Comparison of ENCODE assay signal across 17 cellular contexts in the genomic region with DNA sequence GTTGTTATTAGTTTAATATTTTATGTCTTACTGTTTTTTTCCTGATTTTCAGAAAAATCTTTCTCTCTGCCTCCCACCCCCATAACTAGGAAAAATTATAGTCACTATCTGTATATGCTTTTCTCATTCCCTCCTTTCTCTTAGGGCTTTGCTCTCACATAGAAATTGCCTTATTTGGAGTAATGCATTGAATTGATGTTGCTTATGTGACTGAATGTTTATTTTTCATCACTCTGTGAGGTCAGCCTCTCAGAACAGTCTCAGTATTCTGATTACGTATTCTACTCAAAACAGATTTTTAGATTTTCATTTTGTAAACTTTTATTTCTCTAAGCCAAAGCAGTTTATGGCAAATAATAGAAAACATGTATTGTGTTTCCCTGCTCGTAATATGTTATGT.
DNase-seq lines count a peak whose midpoint lies in the region; TF ChIP-seq lines count a peak whose summit lies in the region.
"Had no signal": no experiment of that assay in that cellular context is flagged by ENCODE, and none has a peak within 500 bp of the region (broad histone marks: within the 10 kb centered on the region; RNA-seq: fewer than 3 reads in every experiment).

No MANE protein-coding gene starts in this region.

- no peaks in the 10 kb centered on the region for H3K4me1 ChIP-seq in hepatocyte (ENCODE audit: insufficient read depth)

- no peak overlapping the region for H2AFZ ChIP-seq in hepatocyte
- H2AFZ ChIP-seq: PC-9 had no signal

- no peaks in the 10 kb centered on the region for H3K27me3 ChIP-seq in AG04450 (ENCODE audit: control insufficient read depth, insufficient read depth, low read length)
- H3K27me3 ChIP-seq in hepatocyte, result no peaks in the 10 kb centered on the region
- H3K27me3 ChIP-seq: MG63 had no signal

- H3K9me2 ChIP-seq in hepatocyte (replicated peaks; ENCODE audit: insufficient read depth), result no peaks in the 10 kb centered on the region

- no peak overlapping the region for H3K4me3 ChIP-seq in AG04450 (ENCODE audit: low read depth, low read length)
- H3K4me3 ChIP-seq in hepatocyte, result no peak overlapping the region
- H3K4me3 ChIP-seq: MG63, PC-9 had no signal

- H3K9me3 ChIP-seq in AG04450 (ENCODE audit: control insufficient read depth, insufficient read depth, low read length) (no peaks in the 10 kb centered on the region), hepatocyte (ENCODE audit: low read depth) (no peaks in the 10 kb centered on the region)
- H3K9me3 ChIP-seq: MG63 had no signal

- peak; percentile 55 for DNase-seq in AG04450 (ENCODE audit: low read depth, low spot score)
- peak; percentile 32 for DNase-seq in amniotic epithelial cell (ENCODE audit: low read depth)
- peak; percentile 23 for DNase-seq in dedifferentiated amniotic fluid mesenchymal stem cell (ENCODE audit: extremely low spot score)
- peak; percentile 81 for DNase-seq in iris pigment epithelial cell (ENCODE audit: low read depth)
- no peak for DNase-seq in GM13977 (ENCODE audit: low spot score)
- no peak for DNase-seq in hepatocyte (ENCODE audit: low spot score)
- no peak for DNase-seq in NCI-H2081 (lab: John Stamatoyannopoulos, UW)
- no peak for DNase-seq in cerebellar cortex (ENCODE audit: low spot score)
- DNase-seq: 8988T, C1 segment of cervical spinal cord, DMS153, GOT3, MG63, NCI-H1092 treated with DMSO at 0.1 percent for 48 hours, NCI-H1694, NCI-H345, PC-9 had no signal

- no peak overlapping the region for H3K27ac ChIP-seq in AG04450 (ENCODE audit: low read depth, low read length)
- H3K27ac ChIP-seq in hepatocyte, result no peak overlapping the region
- H3K27ac ChIP-seq: PC-9 had no signal

- 84% methylated on average over 2 of the region's 2 CpGs for WGBS in hepatocyte (ENCODE audit: low lambda C conversion rate, missing lambda C conversion rate)

- POLR2A ChIA-PET in AG04450 (lab: Yijun Ruan, JAX), result no interaction called here

- CTCF ChIA-PET in AG04450 (lab: Charles Lee), result no interaction called here

- no peaks in the 10 kb centered on the region for H3K36me3 ChIP-seq in hepatocyte (replicated peaks; ENCODE audit: insufficient read depth, low read depth)

- TF ChIP-seq CTCF in AG04450 (IDR thresholded peaks at IDR 0.05; ENCODE audit: low read depth, low read length) (no peak), GM13977 (IDR thresholded peaks at IDR 0.05; ENCODE audit: extremely low read depth, insufficient read depth, missing control alignments) (no peak), hepatocyte (IDR thresholded peaks at IDR 0.05; ENCODE audit: poor library complexity) (no peak)

- no peak overlapping the region for H3K4me2 ChIP-seq in hepatocyte
- H3K4me2 ChIP-seq: PC-9 had no signal

- no peaks in the 10 kb centered on the region for H3K79me2 ChIP-seq in hepatocyte

- in situ Hi-C loops in GM13977 (cut with MboI; ENCODE audit: low pct_unique_long_range_greater_than_20kb, low sequenced_read_pairs, unreplicated experiment), result no loop called here

- no peaks in the 10 kb centered on the region for H4K20me1 ChIP-seq in hepatocyte (ENCODE audit: insufficient read depth, poor library complexity, severe bottlenecking)

Comparison
In these comparisons a context has a peak if more than half of its experiments do, and no peak if none do; other contexts are left out.
1. DNase-seq: peak in AG04450 (single experiment), amniotic epithelial cell (single experiment), dedifferentiated amniotic fluid mesenchymal stem cell (single experiment) and iris pigment epithelial cell (single experiment); none in GM13977 (single experiment), hepatocyte (single experiment), NCI-H2081 (0 of 2) and cerebellar cortex (single experiment).